Comparison of ENCODE assay signal across 35 cellular contexts in the genomic region with DNA sequence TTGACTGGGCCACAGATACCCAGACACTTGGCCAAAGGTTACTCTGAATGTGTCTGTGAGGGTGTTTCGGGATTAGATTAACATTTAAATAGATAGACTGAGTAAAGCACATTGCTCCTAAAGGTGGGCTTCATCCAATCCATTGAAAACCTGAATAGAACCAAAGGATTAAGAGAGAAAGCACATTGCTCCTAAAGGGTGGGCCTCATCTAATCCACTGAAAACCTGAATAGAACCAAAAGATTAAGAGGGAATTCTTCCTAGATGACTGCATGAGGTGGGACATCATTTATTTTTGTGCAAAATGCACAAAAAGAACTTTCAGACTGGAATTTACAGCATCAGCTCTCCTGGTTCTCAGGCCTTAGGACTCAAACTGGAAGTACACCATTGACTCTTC.
"Had no signal": no experiment of that assay in that cellular context is flagged by ENCODE, and none has a peak within 500 bp of the region (broad histone marks: within the 10 kb centered on the region; RNA-seq: fewer than 3 reads in every experiment).

No MANE protein-coding gene starts in this region.

- H3K4me1 ChIP-seq: ascending aorta had no signal

- H3K27me3 ChIP-seq: ascending aorta, cardiac muscle cell had no signal

- H3K27ac ChIP-seq: ascending aorta, cardiac muscle cell, VCaP had no signal

- H3K9me3 Mint-ChIP-seq: activated CD4-positive, alpha-beta memory T cell treated with anti-CD3 and anti-CD28 coated beads, Interleukin-2, amount 10 ng/mL, durations not matched to agents 7 days and 5 days; activated CD4-positive, alpha-beta T cell treated with anti-CD3 and anti-CD28 coated beads, Interleukin-2, amount 10 ng/mL, durations not matched to agents 7 days and 5 days; activated naive CD8-positive, alpha-beta T cell treated with anti-CD3 and anti-CD28 coated beads, Interleukin-2, amount 10 ng/mL, durations not matched to agents 7 days and 5 days; activated naive CD8-positive, alpha-beta T cell treated with anti-CD3 and anti-CD28 coated beads, Interleukin-2, amount 50 U/mL, for 24 hours; activated T-cell treated with anti-CD3 and anti-CD28 coated beads, Interleukin-2, amount 50 U/mL, for 24 hours; activated T-helper 2 cell treated with anti-CD3 and anti-CD28 coated beads, Interferon-gamma antibody, Interleukin-2, Interleukin-4, amounts not matched to agents 10 μg/mL and 5 μg/mL and 100 μg/mL, durations not matched to agents 14 hours and 24 hours and 36 hours; brain; T-helper 1 cell treated with Interleukin-12 subunit alpha and Interleukin-12 subunit beta and Interleukin-4 antibody, amounts not matched to agents 30 μg/mL and 1 μg/mL, for 36 hours had no signal

- H3K27me3 Mint-ChIP-seq: activated CD4-positive, alpha-beta memory T cell treated with anti-CD3 and anti-CD28 coated beads, Interleukin-2, amount 10 ng/mL, durations not matched to agents 7 days and 5 days; activated CD4-positive, alpha-beta T cell treated with anti-CD3 and anti-CD28 coated beads for 36 hours; activated CD4-positive, alpha-beta T cell treated with anti-CD3 and anti-CD28 coated beads, Interleukin-2, amount 10 ng/mL, durations not matched to agents 7 days and 5 days; activated CD8-positive, alpha-beta memory T cell treated with anti-CD3 and anti-CD28 coated beads, Interleukin-2, amount 10 ng/mL, durations not matched to agents 7 days and 5 days; activated naive CD4-positive, alpha-beta T cell treated with anti-CD3 and anti-CD28 coated beads, Interleukin-2, amount 10 ng/mL, durations not matched to agents 7 days and 5 days; activated naive CD4-positive, alpha-beta T cell treated with anti-CD3 and anti-CD28 coated beads, Interleukin-2, amount 50 U/mL, for 24 hours; activated naive CD8-positive, alpha-beta T cell; activated naive CD8-positive, alpha-beta T cell treated with anti-CD3 and anti-CD28 coated beads, Interleukin-2, amount 10 ng/mL, durations not matched to agents 7 days and 5 days; activated naive CD8-positive, alpha-beta T cell treated with anti-CD3 and anti-CD28 coated beads, Interleukin-2, amount 50 U/mL, for 24 hours; activated T-cell treated with anti-CD3 and anti-CD28 coated beads, Interleukin-2, amount 50 U/mL, for 24 hours had no signal

- H3K4me3 Mint-ChIP-seq: activated CD4-positive, alpha-beta memory T cell treated with anti-CD3 and anti-CD28 coated beads, Interleukin-2, amount 10 ng/mL, durations not matched to agents 7 days and 5 days; activated CD4-positive, alpha-beta T cell treated with anti-CD3 and anti-CD28 coated beads for 36 hours; activated CD4-positive, alpha-beta T cell treated with anti-CD3 and anti-CD28 coated beads, Interleukin-2, amount 10 ng/mL, durations not matched to agents 7 days and 5 days; activated CD8-positive, alpha-beta memory T cell treated with anti-CD3 and anti-CD28 coated beads, Interleukin-2, amount 10 ng/mL, durations not matched to agents 7 days and 5 days; activated CD8-positive, alpha-beta T cell treated with anti-CD3 and anti-CD28 coated beads, Interleukin-2, amount 10 ng/mL, durations not matched to agents 7 days and 5 days; activated naive CD4-positive, alpha-beta T cell treated with anti-CD3 and anti-CD28 coated beads, Interleukin-2, amount 10 ng/mL, durations not matched to agents 7 days and 5 days; activated naive CD4-positive, alpha-beta T cell treated with anti-CD3 and anti-CD28 coated beads, Interleukin-2, amount 50 U/mL, for 24 hours; activated naive CD8-positive, alpha-beta T cell; activated naive CD8-positive, alpha-beta T cell treated with anti-CD3 and anti-CD28 coated beads, Interleukin-2, amount 10 ng/mL, durations not matched to agents 7 days and 5 days; activated naive CD8-positive, alpha-beta T cell treated with anti-CD3 and anti-CD28 coated beads, Interleukin-2, amount 50 U/mL, for 24 hours; activated T-cell treated with anti-CD3 and anti-CD28 coated beads, Interleukin-2, amount 50 U/mL, for 24 hours; brain; T-helper 1 cell treated with Interleukin-12 subunit alpha and Interleukin-12 subunit beta and Interleukin-4 antibody, amounts not matched to agents 30 μg/mL and 1 μg/mL, for 36 hours; T-helper 2 cell treated with Interferon-gamma antibody and Interleukin-4, amounts not matched to agents 5 μg/mL and 100 μg/mL, for 36 hours had no signal

- H3K4me1 Mint-ChIP-seq: activated CD4-positive, alpha-beta memory T cell treated with anti-CD3 and anti-CD28 coated beads, Interleukin-2, amount 10 ng/mL, durations not matched to agents 7 days and 5 days; activated CD4-positive, alpha-beta T cell treated with anti-CD3 and anti-CD28 coated beads for 36 hours; activated CD4-positive, alpha-beta T cell treated with anti-CD3 and anti-CD28 coated beads, Interleukin-2, amount 10 ng/mL, durations not matched to agents 7 days and 5 days; activated CD8-positive, alpha-beta memory T cell treated with anti-CD3 and anti-CD28 coated beads, Interleukin-2, amount 10 ng/mL, durations not matched to agents 7 days and 5 days; activated naive CD4-positive, alpha-beta T cell treated with anti-CD3 and anti-CD28 coated beads, Interleukin-2, amount 10 ng/mL, durations not matched to agents 7 days and 5 days; activated naive CD4-positive, alpha-beta T cell treated with anti-CD3 and anti-CD28 coated beads, Interleukin-2, amount 50 U/mL, for 24 hours; activated naive CD8-positive, alpha-beta T cell treated with anti-CD3 and anti-CD28 coated beads, Interleukin-2, amount 10 ng/mL, durations not matched to agents 7 days and 5 days; activated naive CD8-positive, alpha-beta T cell treated with anti-CD3 and anti-CD28 coated beads, Interleukin-2, amount 50 U/mL, for 24 hours; brain had no signal

- ATAC-seq: activated CD4-positive, alpha-beta T cell treated with anti-CD3 and anti-CD28 coated beads for 36 hours; activated CD4-positive, CD25-positive, alpha-beta regulatory T cell treated with anti-CD3 and anti-CD28 coated beads, Interleukin-2, amount 50 U/mL, for 24 hours; activated CD8-positive, alpha-beta memory T cell treated with anti-CD3 and anti-CD28 coated beads, Interleukin-2, amount 10 ng/mL, durations not matched to agents 7 days and 5 days; activated CD8-positive, alpha-beta T cell treated with anti-CD3 and anti-CD28 coated beads, Interleukin-2, amount 10 ng/mL, durations not matched to agents 7 days and 5 days; activated naive CD8-positive, alpha-beta T cell treated with anti-CD3 and anti-CD28 coated beads, Interleukin-2, amount 50 U/mL, for 24 hours had no signal

- H3K27ac Mint-ChIP-seq: activated CD4-positive, alpha-beta memory T cell treated with anti-CD3 and anti-CD28 coated beads, Interleukin-2, amount 10 ng/mL, durations not matched to agents 7 days and 5 days; activated CD4-positive, alpha-beta T cell treated with anti-CD3 and anti-CD28 coated beads for 36 hours; activated CD4-positive, alpha-beta T cell treated with anti-CD3 and anti-CD28 coated beads, Interleukin-2, amount 10 ng/mL, durations not matched to agents 7 days and 5 days; activated CD8-positive, alpha-beta memory T cell treated with anti-CD3 and anti-CD28 coated beads, Interleukin-2, amount 10 ng/mL, durations not matched to agents 7 days and 5 days; activated CD8-positive, alpha-beta T cell treated with anti-CD3 and anti-CD28 coated beads, Interleukin-2, amount 10 ng/mL, durations not matched to agents 7 days and 5 days; activated naive CD4-positive, alpha-beta T cell treated with anti-CD3 and anti-CD28 coated beads, Interleukin-2, amount 10 ng/mL, durations not matched to agents 7 days and 5 days; activated naive CD4-positive, alpha-beta T cell treated with anti-CD3 and anti-CD28 coated beads, Interleukin-2, amount 50 U/mL, for 24 hours; activated naive CD8-positive, alpha-beta T cell; activated naive CD8-positive, alpha-beta T cell treated with anti-CD3 and anti-CD28 coated beads, Interleukin-2, amount 10 ng/mL, durations not matched to agents 7 days and 5 days; activated naive CD8-positive, alpha-beta T cell treated with anti-CD3 and anti-CD28 coated beads, Interleukin-2, amount 50 U/mL, for 24 hours; activated T-cell treated with anti-CD3 and anti-CD28 coated beads, Interleukin-2, amount 50 U/mL, for 24 hours; activated T-helper 2 cell treated with anti-CD3 and anti-CD28 coated beads, Interferon-gamma antibody, Interleukin-2, Interleukin-4, amounts not matched to agents 10 μg/mL and 5 μg/mL and 100 μg/mL, durations not matched to agents 14 hours and 24 hours and 36 hours; brain; T-helper 1 cell treated with Interleukin-12 subunit alpha and Interleukin-12 subunit beta and Interleukin-4 antibody, amounts not matched to agents 30 μg/mL and 1 μg/mL, for 36 hours; T-helper 2 cell treated with Interferon-gamma antibody and Interleukin-4, amounts not matched to agents 5 μg/mL and 100 μg/mL, for 36 hours had no signal

- H3K9me3 ChIP-seq: ascending aorta had no signal

- H3K36me3 ChIP-seq: ascending aorta, cardiac muscle cell had no signal

- H3K36me3 Mint-ChIP-seq: activated CD8-positive, alpha-beta memory T cell treated with anti-CD3 and anti-CD28 coated beads, Interleukin-2, amount 10 ng/mL, durations not matched to agents 7 days and 5 days; activated naive CD4-positive, alpha-beta T cell treated with anti-CD3 and anti-CD28 coated beads, Interleukin-2, amount 10 ng/mL, durations not matched to agents 7 days and 5 days; activated naive CD4-positive, alpha-beta T cell treated with anti-CD3 and anti-CD28 coated beads, Interleukin-2, amount 50 U/mL, for 24 hours; activated naive CD8-positive, alpha-beta T cell; activated naive CD8-positive, alpha-beta T cell treated with anti-CD3 and anti-CD28 coated beads, Interleukin-2, amount 10 ng/mL, durations not matched to agents 7 days and 5 days; brain had no signal

- DNase-seq: activated CD4-positive, alpha-beta memory T cell treated with anti-CD3 and anti-CD28 coated beads, Interleukin-2, amount 10 ng/mL, durations not matched to agents 7 days and 5 days; activated CD4-positive, alpha-beta T cell treated with anti-CD3 and anti-CD28 coated beads for 1 hour; activated CD4-positive, alpha-beta T cell treated with anti-CD3 and anti-CD28 coated beads for 36 hours; activated CD4-positive, alpha-beta T cell treated with anti-CD3 and anti-CD28 coated beads for 48 hours; activated CD4-positive, alpha-beta T cell treated with anti-CD3 and anti-CD28 coated beads, Interleukin-2, amount 10 ng/mL, durations not matched to agents 7 days and 5 days; activated CD4-positive, alpha-beta T cell treated with anti-CD3 and anti-CD28 coated beads, Interleukin-2, amount 50 U/mL, for 48 hours; activated CD4-positive, CD25-positive, alpha-beta regulatory T cell; activated CD8-positive, alpha-beta memory T cell treated with anti-CD3 and anti-CD28 coated beads for 24 hours; activated CD8-positive, alpha-beta memory T cell treated with anti-CD3 and anti-CD28 coated beads, Interleukin-2, amount 10 ng/mL, durations not matched to agents 7 days and 5 days; activated CD8-positive, alpha-beta memory T cell treated with anti-CD3 and anti-CD28 coated beads, Interleukin-2, amount 50 U/mL, for 48 hours; activated CD8-positive, alpha-beta T cell treated with anti-CD3 and anti-CD28 coated beads, Interleukin-2, amount 10 ng/mL, durations not matched to agents 7 days and 5 days; activated effector memory CD4-positive, alpha-beta T cell treated with Interleukin-2 at 50 U/mL for 16 hours; activated gamma-delta T cell; activated naive CD4-positive, alpha-beta T cell treated with anti-CD3 and anti-CD28 coated beads, Interleukin-2, amount 10 ng/mL, durations not matched to agents 7 days and 5 days; activated naive CD4-positive, alpha-beta T cell treated with Interleukin-2 at 50 U/mL for 16 hours; activated naive CD8-positive, alpha-beta T cell treated with anti-CD3 and anti-CD28 coated beads, Interleukin-2, amount 10 ng/mL, durations not matched to agents 7 days and 5 days; activated naive CD8-positive, alpha-beta T cell treated with anti-CD3 and anti-CD28 coated beads, Interleukin-2, amount 50 U/mL, for 24 hours; activated T-cell treated with anti-CD3 and anti-CD28 coated beads, Interleukin-2, amount 50 U/mL, for 24 hours; activated T-cell treated with anti-CD3 and anti-CD28 coated beads, Interleukin-2, amount 50 U/mL, for 48 hours; amygdala; anterior cingulate cortex; caudate nucleus; T-helper 1 cell; T-helper 2 cell; T-helper 9 cell had no signal

- H3K4me3 ChIP-seq: ascending aorta, cardiac muscle cell had no signal
